23 cellular contexts compared by ENCODE assay signal in the genomic region with DNA sequence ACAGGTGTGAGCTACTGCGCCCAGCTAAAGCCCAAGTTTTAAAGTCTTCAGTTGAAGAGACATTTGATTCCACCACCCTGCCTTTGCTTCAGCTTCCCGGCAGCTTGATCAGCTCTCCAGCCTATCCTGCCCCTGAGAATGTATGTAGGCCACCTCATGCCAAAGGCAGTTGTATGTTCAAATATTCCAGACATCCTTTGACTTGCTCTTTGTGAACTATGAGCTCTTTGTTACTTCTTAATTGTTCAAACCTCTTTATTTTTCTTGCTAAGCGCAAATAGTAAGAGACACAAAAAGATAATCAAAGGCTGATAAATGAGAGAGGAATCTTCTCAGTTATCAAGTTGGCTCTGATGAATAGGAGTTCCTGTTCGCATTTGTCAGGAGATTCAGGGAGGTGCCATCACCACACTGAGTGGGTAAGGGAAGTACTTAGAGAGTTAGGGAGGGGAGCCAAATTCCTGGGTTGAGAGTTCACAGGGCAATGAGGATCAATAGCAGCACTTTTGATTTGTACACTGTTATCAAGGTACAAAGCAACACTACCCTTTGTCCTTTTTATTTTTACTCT. TPM values are rescaled to one million over a fixed set of nuclear protein-coding genes. Genes with fewer than 3 reads are reported as not detected.
A peak's percentile ranks its signal among the peaks of the same experiment; 100 is the strongest.
DNase-seq lines count a peak whose midpoint lies in the region; ATAC-seq and TF ChIP-seq lines count a peak whose summit lies in the region.
"Had no signal": no experiment of that assay in that cellular context is flagged by ENCODE, and none has a peak within 500 bp of the region (broad histone marks: within the 10 kb centered on the region; RNA-seq: fewer than 3 reads in every experiment).

No MANE protein-coding gene starts in this region.

- ATAC-seq in activated naive CD8-positive, alpha-beta T cell treated with anti-CD3 and anti-CD28 coated beads, Interleukin-2, amount 10 ng/mL, durations not matched to agents 7 days and 5 days (ENCODE audit: low read depth), result no peak
- ATAC-seq in activated naive CD8-positive, alpha-beta T cell treated with anti-CD3 and anti-CD28 coated beads, Interleukin-2, amount 50 U/mL, for 24 hours, result no peak
- ATAC-seq in GM19467 (IDR thresholded peaks at IDR 0.05; ENCODE audit: unreplicated experiment) (no peak), HG02973 (IDR thresholded peaks at IDR 0.05; ENCODE audit: unreplicated experiment) (no peak), GM21737 (IDR thresholded peaks at IDR 0.05; ENCODE audit: unreplicated experiment) (no peak)
- ATAC-seq: GM23338; heart left ventricle; stimulated activated naive CD8-positive, alpha-beta T cell treated with anti-CD3 and anti-CD28 coated beads, Interleukin-15, Interleukin-2, amounts not matched to agents 100 U/mL and 50 U/mL, for 24 hours had no signal

- no peaks in the 10 kb centered on the region for H3K9me3 ChIP-seq in endodermal cell (ENCODE audit: control insufficient read depth, low read length)
- no peaks in the 10 kb centered on the region for H3K9me3 ChIP-seq in mesodermal cell (ENCODE audit: control insufficient read depth, low read length)
- H3K9me3 ChIP-seq: BE2C, heart left ventricle, Peyer's patch, SJSA1 had no signal

- TF ChIP-seq CTCF in endodermal cell (conservative IDR thresholded peaks at IDR 0.05), result no peak

- no peaks in the 10 kb centered on the region for H3K36me3 Mint-ChIP-seq in activated naive CD8-positive, alpha-beta T cell treated with anti-CD3 and anti-CD28 coated beads, Interleukin-2, amount 10 ng/mL, durations not matched to agents 7 days and 5 days
- peaks cover 3% of the 10 kb centered on the region for H3K36me3 Mint-ChIP-seq in activated naive CD8-positive, alpha-beta T cell treated with anti-CD3 and anti-CD28 coated beads, Interleukin-2, amount 50 U/mL, for 24 hours (ENCODE audit: low read depth)
- no peaks in the 10 kb centered on the region for H3K36me3 Mint-ChIP-seq in endodermal cell (ENCODE audit: low read depth)
- H3K36me3 Mint-ChIP-seq: activated CD4-positive, alpha-beta memory T cell treated with anti-CD3 and anti-CD28 coated beads for 36 hours had no signal

- H3K4me1 ChIP-seq in endodermal cell (ENCODE audit: control insufficient read depth, insufficient read depth, low read length) (no peaks in the 10 kb centered on the region), mesodermal cell (ENCODE audit: control insufficient read depth, insufficient read depth, low read length, poor library complexity, severe bottlenecking) (peaks cover 29% of the 10 kb centered on the region)
- H3K4me1 ChIP-seq: BE2C, SJSA1 had no signal

- H3K4me3 ChIP-seq in endodermal cell (ENCODE audit: low read length) (no peak overlapping the region), mesodermal cell (ENCODE audit: extremely low read depth, insufficient read depth, low read length, poor library complexity, severe bottlenecking) (no peak overlapping the region)
- H3K4me3 ChIP-seq: GM23338, heart left ventricle, Peyer's patch, SJSA1 had no signal

- H3K36me3 ChIP-seq in endodermal cell (ENCODE audit: control insufficient read depth, insufficient read depth, low read length) (no peaks in the 10 kb centered on the region), mesodermal cell (ENCODE audit: control insufficient read depth, insufficient read depth, low read length) (no peaks in the 10 kb centered on the region)
- H3K36me3 ChIP-seq: BE2C, heart left ventricle, Peyer's patch, SJSA1 had no signal

- H3K27me3 ChIP-seq in endodermal cell (ENCODE audit: control insufficient read depth, insufficient read depth, low read length, poor library complexity, severe bottlenecking), result no peaks in the 10 kb centered on the region
- H3K27me3 ChIP-seq: Peyer's patch had no signal

- H3K27ac ChIP-seq in endodermal cell (ENCODE audit: low read depth, low read length) (no peak overlapping the region), mesodermal cell (ENCODE audit: low read depth, low read length, severe bottlenecking) (peak overlapping the region; percentile 77)
- H3K27ac ChIP-seq: heart left ventricle, SJSA1 had no signal

- H3K9me3 Mint-ChIP-seq in activated naive CD8-positive, alpha-beta T cell treated with anti-CD3 and anti-CD28 coated beads, Interleukin-2, amount 10 ng/mL, durations not matched to agents 7 days and 5 days, result no peaks in the 10 kb centered on the region
- no peaks in the 10 kb centered on the region for H3K9me3 Mint-ChIP-seq in activated naive CD8-positive, alpha-beta T cell treated with anti-CD3 and anti-CD28 coated beads, Interleukin-2, amount 50 U/mL, for 24 hours
- no peaks in the 10 kb centered on the region for H3K9me3 Mint-ChIP-seq in endodermal cell
- H3K9me3 Mint-ChIP-seq: activated B cell treated with CpG ODN at 0.5 μM for 24 hours; activated CD4-positive, alpha-beta memory T cell treated with anti-CD3 and anti-CD28 coated beads for 36 hours; GM23338 had no signal

- H3K9ac ChIP-seq in endodermal cell (ENCODE audit: extremely low read depth, low read length, poor library complexity, severe bottlenecking), result no peak overlapping the region

- WGBS in endodermal cell (ENCODE audit: insufficient coverage in 1 of 2, insufficient read length in 1 of 2), 2 experiments, result 80 to 88% methylated on average over 4 of the region's 4 CpGs
- whole genome bisulfite sequencing in mesodermal cell (ENCODE audit: insufficient coverage in 2 of 2), 2 experiments, result 74 to 82% methylated on average over 3 of the region's 4 CpGs

- H3K4me3 Mint-ChIP-seq in activated naive CD8-positive, alpha-beta T cell treated with anti-CD3 and anti-CD28 coated beads, Interleukin-2, amount 10 ng/mL, durations not matched to agents 7 days and 5 days, result no peak overlapping the region
- no peak overlapping the region for H3K4me3 Mint-ChIP-seq in activated naive CD8-positive, alpha-beta T cell treated with anti-CD3 and anti-CD28 coated beads, Interleukin-2, amount 50 U/mL, for 24 hours
- no peak overlapping the region for H3K4me3 Mint-ChIP-seq in endodermal cell
- H3K4me3 Mint-ChIP-seq: activated B cell treated with CpG ODN at 0.5 μM for 24 hours; activated CD4-positive, alpha-beta memory T cell treated with anti-CD3 and anti-CD28 coated beads for 36 hours; GM23338 had no signal

- DNase-seq in activated naive CD8-positive, alpha-beta T cell treated with anti-CD3 and anti-CD28 coated beads, Interleukin-2, amount 10 ng/mL, durations not matched to agents 7 days and 5 days, result no peak
- no peak for DNase-seq in activated naive CD8-positive, alpha-beta T cell treated with anti-CD3 and anti-CD28 coated beads, Interleukin-2, amount 50 U/mL, for 24 hours
- DNase-seq in endodermal cell (no peak), NCI-H2171 treated with DMSO at 0.1 percent for 48 hours (lab: John Stamatoyannopoulos, UW) (no peak)
- DNase-seq: activated B cell treated with CpG ODN at 0.5 μM for 24 hours; activated CD4-positive, alpha-beta memory T cell treated with anti-CD3 and anti-CD28 coated beads for 36 hours; activated T-cell treated with anti-CD3 and anti-CD28 coated beads for 4 hours; BE2C; dermis blood vessel endothelial cell; heart left ventricle; NCI-H1105 treated with DMSO at 0.1 percent for 48 hours; NCI-H2081; Peyer's patch; stimulated activated CD4-positive, alpha-beta T cell treated with anti-CD3 and anti-CD28 coated beads, Interleukin-4, amount 100 ng/mL, for 24 hours; stimulated activated naive CD8-positive, alpha-beta T cell treated with anti-CD3 and anti-CD28 coated beads, Interleukin-15, Interleukin-2, amounts not matched to agents 100 U/mL and 50 U/mL, for 24 hours had no signal

- POLR2A ChIA-PET in activated naive CD8-positive, alpha-beta T cell treated with anti-CD3 and anti-CD28 coated beads, Interleukin-2, amount 10 ng/mL, durations not matched to agents 7 days and 5 days (lab: Charles Lee), result no interaction called here

- peaks cover 35% of the 10 kb centered on the region for H3K4me1 Mint-ChIP-seq in activated naive CD8-positive, alpha-beta T cell treated with anti-CD3 and anti-CD28 coated beads, Interleukin-2, amount 10 ng/mL, durations not matched to agents 7 days and 5 days
- peaks cover 50% of the 10 kb centered on the region for H3K4me1 Mint-ChIP-seq in activated naive CD8-positive, alpha-beta T cell treated with anti-CD3 and anti-CD28 coated beads, Interleukin-2, amount 50 U/mL, for 24 hours
- H3K4me1 Mint-ChIP-seq in endodermal cell, result peaks cover 11% of the 10 kb centered on the region

- H3K27me3 Mint-ChIP-seq in activated naive CD8-positive, alpha-beta T cell treated with anti-CD3 and anti-CD28 coated beads, Interleukin-2, amount 10 ng/mL, durations not matched to agents 7 days and 5 days, result no peaks in the 10 kb centered on the region
- H3K27me3 Mint-ChIP-seq in activated naive CD8-positive, alpha-beta T cell treated with anti-CD3 and anti-CD28 coated beads, Interleukin-2, amount 50 U/mL, for 24 hours, result no peaks in the 10 kb centered on the region
- H3K27me3 Mint-ChIP-seq in endodermal cell (ENCODE audit: insufficient read depth), result no peaks in the 10 kb centered on the region
- H3K27me3 Mint-ChIP-seq: activated B cell treated with CpG ODN at 0.5 μM for 24 hours; activated CD4-positive, alpha-beta memory T cell treated with anti-CD3 and anti-CD28 coated beads for 36 hours had no signal

- peak overlapping the region; percentile 18 for H3K27ac Mint-ChIP-seq in activated naive CD8-positive, alpha-beta T cell treated with anti-CD3 and anti-CD28 coated beads, Interleukin-2, amount 10 ng/mL, durations not matched to agents 7 days and 5 days
- no peak overlapping the region for H3K27ac Mint-ChIP-seq in activated naive CD8-positive, alpha-beta T cell treated with anti-CD3 and anti-CD28 coated beads, Interleukin-2, amount 50 U/mL, for 24 hours
- H3K27ac Mint-ChIP-seq in endodermal cell, result peak overlapping the region; percentile 20
- H3K27ac Mint-ChIP-seq: activated B cell treated with CpG ODN at 0.5 μM for 24 hours; activated CD4-positive, alpha-beta memory T cell treated with anti-CD3 and anti-CD28 coated beads for 36 hours; GM23338 had no signal

RNA-seq across cellular contexts. Expression of gene SUPT4H1, which starts 32.0 kb away (rescaled TPM):
- 10 to 100 TPM; 66.4 to 70.2 TPM for total RNA-seq in activated naive CD8-positive, alpha-beta T cell treated with anti-CD3 and anti-CD28 coated beads, Interleukin-2, amount 10 ng/mL, durations not matched to agents 7 days and 5 days
- 10 to 100 TPM; 97.2 to 98.8 TPM for total RNA-seq in endodermal cell
- 87.0 TPM for polyA plus RNA-seq in endodermal cell (2013, experiment 1 of 2)
- polyA plus RNA-seq in endodermal cell (2013, experiment 2 of 2), result 73.6 TPM
- polyA plus RNA-seq in mesodermal cell (2013, experiment 1 of 2), result 107 TPM
- polyA plus RNA-seq in mesodermal cell (2013, experiment 2 of 2), result 91.4 TPM

RNA-seq across cellular contexts. Expression of gene RNF43, which starts 33.4 kb away (rescaled TPM):
- under 1 TPM in 1 of 2 experiments, not detected in 1; 0.72 TPM for total RNA-seq in activated naive CD8-positive, alpha-beta T cell treated with anti-CD3 and anti-CD28 coated beads, Interleukin-2, amount 10 ng/mL, durations not matched to agents 7 days and 5 days
- total RNA-seq in endodermal cell, result 1 to 10 TPM; 3.2 to 4.1 TPM
- polyA plus RNA-seq in endodermal cell (2013, experiment 1 of 2), result 4.1 TPM
- polyA plus RNA-seq in endodermal cell (2013, experiment 2 of 2), result 3.4 TPM
- polyA plus RNA-seq in mesodermal cell (2013, experiment 1 of 2), result 2.7 TPM
- 1.7 TPM for polyA plus RNA-seq in mesodermal cell (2013, experiment 2 of 2)
- total RNA-seq: dermis blood vessel endothelial cell, myocyte, osteocyte had no signal

RNA-seq across cellular contexts. Expression of gene TSPOAP1, which starts 55.4 kb away (rescaled TPM):
- total RNA-seq in activated naive CD8-positive, alpha-beta T cell treated with anti-CD3 and anti-CD28 coated beads, Interleukin-2, amount 10 ng/mL, durations not matched to agents 7 days and 5 days, result 10 to 100 TPM; 70.6 to 77.7 TPM
- 10 to 100 TPM; 31.3 to 36.8 TPM for total RNA-seq in endodermal cell
- polyA plus RNA-seq in endodermal cell (2013, experiment 1 of 2), result 24.0 TPM
- polyA plus RNA-seq in endodermal cell (2013, experiment 2 of 2), result 22.4 TPM
- 13.3 TPM for polyA plus RNA-seq in mesodermal cell (2013, experiment 1 of 2)
- 9.2 TPM for polyA plus RNA-seq in mesodermal cell (2013, experiment 2 of 2)
